23 cellular contexts compared by ENCODE assay signal in genomic region chr10:69073025-69073424, GRCh38. TPM values are rescaled to one million over a fixed set of nuclear protein-coding genes. Genes with fewer than 3 reads are reported as not detected.
DNase-seq lines count a peak whose midpoint lies in the region; ATAC-seq and TF ChIP-seq lines count a peak whose summit lies in the region.
"Had no signal": no experiment of that assay in that cellular context is flagged by ENCODE, and none has a peak within 500 bp of the region (broad histone marks: within the 10 kb centered on the region; RNA-seq: fewer than 3 reads in every experiment).

No MANE protein-coding gene starts in this region.

- peaks cover 0 to 3% (median 2%) of the 10 kb centered on the region in 3 donors for H3K27me3 Mint-ChIP-seq in immature natural killer cell (ENCODE audit: low read depth in 3 of 3)
- H3K27me3 Mint-ChIP-seq in stimulated activated naive CD8-positive, alpha-beta T cell treated with anti-CD3 and anti-CD28 coated beads, Interleukin-15, amount 100 ng/mL, for 72 hours, result no peaks in the 10 kb centered on the region
- H3K27me3 Mint-ChIP-seq: brain; CD4-positive, alpha-beta memory T cell had no signal

- H3K9me3 ChIP-seq in BLaER1, result no peaks in the 10 kb centered on the region
- no peaks in the 10 kb centered on the region for H3K9me3 ChIP-seq in aorta (ENCODE audit: control insufficient read depth, low read length)
- H3K9me3 ChIP-seq: vagina had no signal

- peak overlapping the region; percentile 37 for H3K4me2 ChIP-seq in BLaER1

- no peaks in the 10 kb centered on the region for H3K36me3 Mint-ChIP-seq in immature natural killer cell
- H3K36me3 Mint-ChIP-seq: brain; CD4-positive, alpha-beta memory T cell; natural killer cell had no signal

- no peak overlapping the region for H3K9ac ChIP-seq in BLaER1

- H3K4me1 ChIP-seq in BLaER1 (peaks cover 7% of the 10 kb centered on the region), aorta (ENCODE audit: control insufficient read depth in 1 of 2, insufficient read depth in 2 of 2, low read length in 2 of 2) (no peaks in the 10 kb centered on the region)
- H3K4me1 ChIP-seq: vagina had no signal

- H3K36me3 ChIP-seq in BLaER1, result no peaks in the 10 kb centered on the region
- no peaks in the 10 kb centered on the region for H3K36me3 ChIP-seq in aorta (ENCODE audit: control insufficient read depth in 1 of 2, insufficient read depth in 2 of 2, low read length in 1 of 2)
- H3K36me3 ChIP-seq: vagina had no signal

- peaks cover 14 to 18% of the 10 kb centered on the region in 2 donors for H3K4me1 Mint-ChIP-seq in immature natural killer cell
- peaks cover 18% of the 10 kb centered on the region for H3K4me1 Mint-ChIP-seq in stimulated activated naive CD8-positive, alpha-beta T cell treated with anti-CD3 and anti-CD28 coated beads, Interleukin-15, amount 100 ng/mL, for 72 hours
- H3K4me1 Mint-ChIP-seq: brain, endodermal cell had no signal

- H3K27ac Mint-ChIP-seq in immature natural killer cell, result peak overlapping the region in 4 of 6 donors; percentile 13 to 76 (median 46)
- no peak overlapping the region for H3K27ac Mint-ChIP-seq in stimulated activated naive CD8-positive, alpha-beta T cell treated with anti-CD3 and anti-CD28 coated beads, Interleukin-15, amount 100 ng/mL, for 72 hours
- H3K27ac Mint-ChIP-seq: brain, endodermal cell, H9 had no signal

- intact Hi-C loops in sciatic nerve (cut with DNase I) (no loop called here), aorta (cut with DNase I) (no loop called here)

- no peak for TF ChIP-seq CTCF in HL-60 (IDR thresholded peaks at IDR 0.05; ENCODE audit: insufficient read depth, low read length)

- 71 to 76% methylated on average over 6 of the region's 6 CpGs for WGBS in aorta, 2 donors

- H3K27me3 ChIP-seq in BLaER1, result no peaks in the 10 kb centered on the region
- no peaks in the 10 kb centered on the region for H3K27me3 ChIP-seq in HL-60 (ENCODE audit: insufficient read depth, poor library complexity, severe bottlenecking)
- no peaks in the 10 kb centered on the region for H3K27me3 ChIP-seq in aorta (ENCODE audit: control insufficient read depth in 1 of 2, insufficient read depth in 2 of 2, low read length in 1 of 2)
- H3K27me3 ChIP-seq: vagina had no signal

- no peaks in the 10 kb centered on the region for H3K9me3 Mint-ChIP-seq in immature natural killer cell
- no peaks in the 10 kb centered on the region for H3K9me3 Mint-ChIP-seq in stimulated activated naive CD8-positive, alpha-beta T cell treated with anti-CD3 and anti-CD28 coated beads, Interleukin-15, amount 100 ng/mL, for 72 hours
- H3K9me3 Mint-ChIP-seq: endodermal cell, H9, natural killer cell had no signal

- H3K4me3 ChIP-seq in BLaER1, result no peak overlapping the region
- no peak overlapping the region for H3K4me3 ChIP-seq in HL-60 (replicated peaks; ENCODE audit: insufficient read depth, low read length)
- no peak overlapping the region for H3K4me3 ChIP-seq in aorta (ENCODE audit: low read length in 2 of 2)
- H3K4me3 ChIP-seq: vagina had no signal

- DNase-seq in HL-60 (ENCODE audit: low read depth in 1 of 2, low spot score in 1 of 2) (peak; percentile 96 to 97), SIG-M5 (lab: John Stamatoyannopoulos, UW) (peak; percentile 66), immature natural killer cell (no peak), sciatic nerve (ENCODE audit: low spot score) (no peak), aorta (no peak)
- DNase-seq in stimulated activated naive CD8-positive, alpha-beta T cell treated with anti-CD3 and anti-CD28 coated beads, Interleukin-15, amount 100 ng/mL, for 72 hours, result no peak
- DNase-seq: activated CD8-positive, alpha-beta memory T cell treated with anti-CD3 and anti-CD28 coated beads, Interleukin-2, amount 50 U/mL, for 48 hours; activated effector memory CD4-positive, alpha-beta T cell treated with anti-CD3 and anti-CD28 coated beads, Interleukin-2, amount 50 U/mL, for 16 hours; CD4-positive, alpha-beta memory T cell; DMS 273 treated with DMSO at 0.1 percent for 48 hours; endodermal cell; H9; left cardiac atrium; natural killer cell; NCI-H1436 treated with DMSO at 0.1 percent for 48 hours; NCI-H69; SHP77; stimulated activated CD4-positive, alpha-beta T cell treated with anti-CD3 and anti-CD28 coated beads, Interleukin-1b, Interleukin-23, amount 100 ng/mL, for 48 hours had no signal

- peak overlapping the region in 2 of 5 donors; percentile 26 to 50 for H3K4me3 Mint-ChIP-seq in immature natural killer cell
- H3K4me3 Mint-ChIP-seq in stimulated activated naive CD8-positive, alpha-beta T cell treated with anti-CD3 and anti-CD28 coated beads, Interleukin-15, amount 100 ng/mL, for 72 hours, result no peak overlapping the region
- H3K4me3 Mint-ChIP-seq: brain; CD4-positive, alpha-beta memory T cell; endodermal cell; H9; natural killer cell had no signal

- no peak overlapping the region for H3K27ac ChIP-seq in BLaER1
- H3K27ac ChIP-seq in HL-60 (replicated peaks), result peak overlapping the region; percentile 97
- H3K27ac ChIP-seq in aorta (ENCODE audit: low read depth in 1 of 2, low read length in 2 of 2), result no peak overlapping the region
- H3K27ac ChIP-seq: vagina, VCaP had no signal

- ATAC-seq in HG02610 (IDR thresholded peaks at IDR 0.05; ENCODE audit: unreplicated experiment) (no peak), sciatic nerve (no peak), aorta (ENCODE audit: low FRiP score) (no peak)
- no peak for ATAC-seq in stimulated activated naive CD8-positive, alpha-beta T cell treated with anti-CD3 and anti-CD28 coated beads, Interleukin-15, amount 100 ng/mL, for 72 hours
- ATAC-seq: natural killer cell had no signal

- no peaks in the 10 kb centered on the region for H4K20me1 ChIP-seq in BLaER1

RNA-seq across cellular contexts. Expression of gene SRGN, which starts 14.9 kb away (rescaled TPM):
- polyA plus RNA-seq in immature natural killer cell (1,000 to 10,000 TPM in 2 of 3 donors, 100 to 1,000 TPM in 1; 910 to 1,240 (median 1,143) TPM), aorta (100 to 1,000 TPM; 121 to 176 TPM)
- total RNA-seq in sciatic nerve (146 TPM), aorta (100 to 1,000 TPM; 168 to 230 TPM)
- total RNA-seq: endodermal cell, H9 had no signal

RNA-seq across cellular contexts. Expression of gene VPS26A, which starts 51.0 kb away (rescaled TPM):
- polyA plus RNA-seq in immature natural killer cell (10 to 100 TPM; 43.8 to 70.1 (median 57.7) TPM), aorta (10 to 100 TPM; 31.9 to 42.4 TPM)
- total RNA-seq in sciatic nerve (53.6 TPM), aorta (10 to 100 TPM; 47.4 to 49.2 TPM)

Comparison
In these comparisons a context has a peak if more than half of its experiments do, and no peak if none do; other contexts are left out.
1. DNase-seq: peak in HL-60 (2 of 2) and SIG-M5 (single experiment); none in immature natural killer cell (0 of 3), stimulated activated naive CD8-positive, alpha-beta T cell treated with anti-CD3 and anti-CD28 coated beads, Interleukin-15, amount 100 ng/mL, for 72 hours (0 of 2), sciatic nerve (single experiment) and aorta (0 of 2).
2. H3K27ac Mint-ChIP-seq: peak in immature natural killer cell (4 of 6); none in stimulated activated naive CD8-positive, alpha-beta T cell treated with anti-CD3 and anti-CD28 coated beads, Interleukin-15, amount 100 ng/mL, for 72 hours (0 of 2).